21 cellular contexts compared by ENCODE assay signal in the genomic region with DNA sequence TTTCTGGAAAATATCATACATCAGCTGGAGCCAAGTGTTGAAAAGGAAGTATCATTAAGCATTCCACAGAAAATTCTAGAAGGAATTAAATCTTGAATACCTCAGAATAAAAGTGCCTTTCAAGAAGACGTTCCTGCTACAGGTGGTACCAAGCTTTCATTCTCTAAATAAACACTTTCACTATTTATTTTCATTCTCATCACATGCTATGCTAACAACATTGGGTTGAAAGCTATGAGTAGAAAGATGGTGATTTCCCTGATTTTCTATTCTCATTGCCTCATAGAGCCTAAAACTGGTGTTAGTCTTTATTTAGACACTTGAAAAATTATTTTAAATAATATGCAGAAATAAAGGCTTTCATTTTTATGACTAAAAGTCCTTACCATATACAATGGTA.
"Had no signal": no experiment of that assay in that cellular context is flagged by ENCODE, and none has a peak within 500 bp of the region (broad histone marks: within the 10 kb centered on the region; RNA-seq: fewer than 3 reads in every experiment).

No MANE protein-coding gene starts in this region.

- ATAC-seq: activated CD4-positive, alpha-beta T cell treated with anti-CD3 and anti-CD28 coated beads for 36 hours; activated CD8-positive, alpha-beta T cell treated with anti-CD3 and anti-CD28 coated beads for 36 hours had no signal

- H3K27ac ChIP-seq: adrenal gland, colonic mucosa, WERI-Rb-1 had no signal

- H3K4me3 ChIP-seq: adrenal gland, colonic mucosa had no signal

- DNase-seq: activated CD4-positive, alpha-beta T cell treated with anti-CD3 and anti-CD28 coated beads for 36 hours; activated CD8-positive, alpha-beta memory T cell treated with anti-CD3 and anti-CD28 coated beads, Interleukin-2, amount 50 U/mL, for 48 hours; activated CD8-positive, alpha-beta T cell treated with anti-CD3 and anti-CD28 coated beads for 36 hours; activated naive CD4-positive, alpha-beta T cell treated with anti-CD3 and anti-CD28 coated beads, Interleukin-2, amount 50 U/mL, for 16 hours; activated naive CD8-positive, alpha-beta T cell treated with anti-CD3 and anti-CD28 coated beads, Interleukin-2, amount 10 ng/mL, durations not matched to agents 7 days and 5 days; activated T-cell treated with anti-CD3 and anti-CD28 coated beads, Interleukin-2, amount 50 U/mL, for 1 hour; adrenal gland; anterior cingulate cortex; cerebellar nuclear complex; colonic mucosa; NCI-H1092 treated with DMSO at 0.1 percent for 48 hours; NCI-H1417 treated with DMSO at 0.1 percent for 48 hours; NCI-H1694; NCI-H2029 treated with DMSO at 0.1 percent for 48 hours; NCI-H345; NCI-H510A; NCI-H526 treated with DMSO at 0.1 percent for 48 hours; NCI-H82; SIG-M5; T-helper 1 cell; WERI-Rb-1 had no signal
